In the genomic region with DNA sequence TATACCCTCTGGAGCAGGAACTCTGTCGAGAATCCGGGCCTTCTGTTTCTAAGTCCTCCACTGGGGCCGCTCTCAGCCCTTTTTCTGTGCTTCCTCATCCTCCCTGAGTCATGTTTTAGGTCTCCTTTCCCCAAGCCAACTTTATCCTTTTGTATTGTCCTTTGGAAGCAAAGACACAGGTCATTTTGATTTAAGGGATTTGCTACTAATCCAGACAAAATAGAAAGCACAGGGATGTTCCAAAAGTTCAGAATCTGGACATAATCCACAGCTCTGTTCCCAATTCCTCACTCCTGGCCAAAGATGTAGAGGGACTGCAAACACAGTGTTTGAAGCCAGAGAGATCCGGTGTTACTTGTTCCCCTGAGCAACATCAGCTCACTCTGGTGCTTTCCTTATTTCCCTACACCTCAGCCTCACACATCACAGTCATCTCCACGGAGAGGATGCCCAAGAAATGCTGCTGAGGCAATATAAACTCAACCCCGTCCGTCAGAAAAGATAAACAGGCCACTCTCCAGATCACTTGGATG, we compare ENCODE assay signal across 18 cellular contexts.
DNase-seq lines count a peak whose midpoint lies in the region; FAIRE-seq and TF ChIP-seq lines count a peak whose summit lies in the region.
"Had no signal": no experiment of that assay in that cellular context is flagged by ENCODE, and none has a peak within 500 bp of the region (broad histone marks: within the 10 kb centered on the region; RNA-seq: fewer than 3 reads in every experiment).

No MANE protein-coding gene starts in this region.

- no peak overlapping the region for H3K4ac ChIP-seq in H1 (replicated peaks; ENCODE audit: insufficient read length, low read depth, low read length)

- H3K4me1 Mint-ChIP-seq in nephron progenitor cell, result peaks cover 39% of the 10 kb centered on the region

- no peak overlapping the region for H2BK15ac ChIP-seq in H1 (ENCODE audit: low read length)

- no peak overlapping the region for H3K18ac ChIP-seq in H1 (ENCODE audit: extremely low read depth, low read length)

- peak overlapping the region; percentile 6; the same call in 1 of the 2 replicates for H3K27ac ChIP-seq in VCaP
- H3K27ac ChIP-seq in H1 (ENCODE audit: low read depth, low read length), result no peak overlapping the region
- H3K27ac ChIP-seq in testis, result no peak overlapping the region
- H3K27ac ChIP-seq in thyroid gland, result no peak overlapping the region
- H3K27ac ChIP-seq: GM23248, Peyer's patch had no signal

- TF ChIP-seq POLR2A in H1 (IDR thresholded peaks at IDR 0.05; ENCODE audit: control extremely low read depth in 1 of 2, low read depth in 2 of 2, low read length in 2 of 2), result no peak
- no peak for TF ChIP-seq POLR2A in testis (IDR thresholded peaks at IDR 0.05)
- TF ChIP-seq POLR2A in thyroid gland (IDR thresholded peaks at IDR 0.05), result no peak

- no peaks in the 10 kb centered on the region for H3K79me2 ChIP-seq in H1 (ENCODE audit: control insufficient read depth in 1 of 2, insufficient read depth in 2 of 2, low read length in 2 of 2)

- H3K14ac ChIP-seq in H1 (ENCODE audit: insufficient read length), result no peak overlapping the region

- peak overlapping the region; percentile 21; the same call in 1 of the 2 replicates for H2AFZ ChIP-seq in H1 (ENCODE audit: low read length)
- H2AFZ ChIP-seq: GM23248 had no signal

- H3K27ac Mint-ChIP-seq in nephron progenitor cell, result peak overlapping the region; percentile 17
- H3K27ac Mint-ChIP-seq: CD4-positive, alpha-beta T cell had no signal

- no peak overlapping the region for H4K5ac ChIP-seq in H1 (ENCODE audit: insufficient read length, low read depth, low read length)

- H4K91ac ChIP-seq in H1 (replicated peaks; ENCODE audit: insufficient read length, low read length), result no peak overlapping the region

- H3K27me3 ChIP-seq in H1 (replicated peaks in 1 of 4; ENCODE audit: control insufficient read depth in 3 of 4, extremely low read depth in 1 of 4, insufficient read depth in 3 of 4, low read length in 3 of 4) (no peaks in the 10 kb centered on the region), testis (no peaks in the 10 kb centered on the region), thyroid gland (no peaks in the 10 kb centered on the region)
- H3K27me3 ChIP-seq: Peyer's patch had no signal

- H3K4me3 ChIP-seq in H1 (ENCODE audit: extremely low read depth in 1 of 4, insufficient read depth in 2 of 4, low read depth in 3 of 4, low read length in 4 of 4) (no peak overlapping the region), testis (no peak overlapping the region), thyroid gland (replicated peaks in 1 of 3) (no peak overlapping the region)
- H3K4me3 ChIP-seq: GM23248, Peyer's patch had no signal

- H3K4me2 ChIP-seq in H1 (ENCODE audit: insufficient read depth in 1 of 2, low read depth in 2 of 2, low read length in 2 of 2), result no peak overlapping the region

- H3K23me2 ChIP-seq in H1 (ENCODE audit: low read depth, low read length), result no peaks in the 10 kb centered on the region

- no peak for TF ChIP-seq RAD21 in H1 (IDR thresholded peaks at IDR 0.05 in 1 of 2, conservative IDR thresholded peaks at IDR 0.05 in 1 of 2; ENCODE audit: low read depth in 2 of 2, low read length in 2 of 2)

- H3K23ac ChIP-seq in H1 (ENCODE audit: insufficient read length), result no peak overlapping the region

- H3K9ac ChIP-seq in H1 (replicated peaks in 1 of 4; ENCODE audit: extremely low read depth in 1 of 4, low read depth in 3 of 4, low read length in 3 of 4), result no peak overlapping the region
- H3K9ac ChIP-seq: GM23248 had no signal

- no peak overlapping the region for H2BK12ac ChIP-seq in H1 (ENCODE audit: low read depth, low read length)

- TF ChIP-seq EP300 in H1 (IDR thresholded peaks at IDR 0.05; ENCODE audit: borderline replicate concordance in 1 of 2, low read depth in 2 of 2, low read length in 2 of 2), result no peak

- H3K9me3 ChIP-seq in H1 (ENCODE audit: insufficient read depth in 2 of 2, low read depth in 1 of 2, low read length in 1 of 2) (no peaks in the 10 kb centered on the region), testis (no peaks in the 10 kb centered on the region), thyroid gland (no peaks in the 10 kb centered on the region)
- H3K9me3 ChIP-seq: Peyer's patch had no signal

- H4K20me1 ChIP-seq in H1 (replicated peaks in 1 of 2; ENCODE audit: control insufficient read depth in 1 of 2, insufficient read depth in 2 of 2, low read length in 2 of 2), result no peaks in the 10 kb centered on the region

- no peaks in the 10 kb centered on the region for H3K79me1 ChIP-seq in H1 (ENCODE audit: low read depth, low read length)

- no peak for FAIRE-seq in H1 (lab: Jason Lieb, UNC)
- FAIRE-seq: GM19239 had no signal

- H2AK5ac ChIP-seq in H1 (ENCODE audit: low read depth, low read length), result no peak overlapping the region

- no peaks in the 10 kb centered on the region for H3K9me3 Mint-ChIP-seq in nephron progenitor cell
- H3K9me3 Mint-ChIP-seq: CD4-positive, alpha-beta T cell had no signal

- H2BK5ac ChIP-seq in H1 (ENCODE audit: low read depth, low read length), result no peak overlapping the region

- no peak overlapping the region for H2BK20ac ChIP-seq in H1 (ENCODE audit: low read length)

- no peak overlapping the region for H3K56ac ChIP-seq in H1 (replicated peaks; ENCODE audit: insufficient read length, low read depth, low read length)

- no peak overlapping the region for H3K4me3 Mint-ChIP-seq in nephron progenitor cell
- H3K4me3 Mint-ChIP-seq: CD4-positive, alpha-beta T cell had no signal

- H3K36me3 ChIP-seq in H1 (ENCODE audit: control insufficient read depth in 2 of 4, insufficient read depth in 4 of 4, low read length in 3 of 4), result no peaks in the 10 kb centered on the region
- H3K36me3 ChIP-seq in testis (ENCODE audit: low read depth, missing control alignments), result no peaks in the 10 kb centered on the region
- no peaks in the 10 kb centered on the region for H3K36me3 ChIP-seq in thyroid gland
- H3K36me3 ChIP-seq: Peyer's patch had no signal

- POLR2A ChIA-PET in H1 (lab: Charles Lee; ENCODE audit: partially characterized antibody), result no interaction called here

- H3K36me3 Mint-ChIP-seq in nephron progenitor cell (ENCODE audit: low read depth), result no peaks in the 10 kb centered on the region

- DNase-seq in H1 (ENCODE audit: low read depth in 1 of 2, low spot score in 2 of 2), result no peak
- no peak for DNase-seq in nephron progenitor cell
- peak; percentile 23 for DNase-seq in testis
- DNase-seq in stimulated activated CD4-positive, alpha-beta T cell treated with anti-CD3 and anti-CD28 coated beads, Interleukin-1b, Interleukin-23, amount 100 ng/mL, for 48 hours, result no peak
- DNase-seq in stimulated activated CD8-positive, alpha-beta memory T cell treated with anti-CD3 and anti-CD28 coated beads, Interleukin-4, amount 100 ng/mL, for 48 hours, result no peak
- DNase-seq in LoVo (ENCODE audit: low spot score), result no peak
- DNase-seq in thyroid gland, result no peak
- DNase-seq: AML-193; CD4-positive, alpha-beta T cell; GF-D8; GM23248; NCI-H1694 treated with DMSO at 0.1 percent for 48 hours; NCI-H510A; NCI-H748 treated with DMSO at 0.1 percent for 48 hours; NK-92 treated with Interleukin-12 subunit alpha and Interleukin-12 subunit beta, amount 100 ng/mL, for 24 hours; Peyer's patch had no signal

- no peaks in the 10 kb centered on the region for H3K27me3 Mint-ChIP-seq in nephron progenitor cell (ENCODE audit: low read depth, poor library complexity)
- H3K27me3 Mint-ChIP-seq: CD4-positive, alpha-beta T cell had no signal

- intact Hi-C loops in testis (cut with DNase I; ENCODE audit: low total_unique reads), result no loop called here
- intact Hi-C loops in thyroid gland (cut with DNase I), result no loop called here

- H4K8ac ChIP-seq in H1 (ENCODE audit: extremely low read depth, insufficient read depth, low read length), result no peak overlapping the region

- no peak overlapping the region for H2BK120ac ChIP-seq in H1 (replicated peaks; ENCODE audit: low read depth, low read length)

- CTCF ChIA-PET in H1 (lab: Charles Lee; ENCODE audit: partially characterized antibody), result no interaction called here

- no peak for TF ChIP-seq CTCF in VCaP (conservative IDR thresholded peaks at IDR 0.05)
- TF ChIP-seq CTCF in H1 (IDR thresholded peaks at IDR 0.05; ENCODE audit: control extremely low read depth in 1 of 3, insufficient read depth in 1 of 3, low read depth in 1 of 3, low read length in 3 of 3), result no peak
- TF ChIP-seq CTCF in nephron progenitor cell (IDR thresholded peaks at IDR 0.05), result no peak
- no peak for TF ChIP-seq CTCF in testis (IDR thresholded peaks at IDR 0.05)
- TF ChIP-seq CTCF in thyroid gland (IDR thresholded peaks at IDR 0.05), result no peak

- H3K4me1 ChIP-seq in H1 (replicated peaks in 1 of 4; ENCODE audit: control insufficient read depth in 3 of 4, insufficient read depth in 4 of 4, low read length in 3 of 4), result 0 out of 7 replicates have a peak, but pooled peaks cover 0 to 2% (median 0%) of the 10 kb centered on the region in 4 experiments
- H3K4me1 ChIP-seq in testis, result no peaks in the 10 kb centered on the region
- H3K4me1 ChIP-seq in thyroid gland, result peaks cover 7 to 8% of the 10 kb centered on the region in 2 donors

- WGBS in H1 (ENCODE audit: extremely low coverage in 1 of 2, insufficient coverage in 1 of 2, insufficient read length in 1 of 2, insufficient replicate concordance in 2 of 2, low coverage in 1 of 2, low lambda C conversion rate in 2 of 2, missing lambda C conversion rate in 1 of 2), 2 experiments, result 85% methylated on average over 7 of the region's 7 CpGs; no CpG with 5 or more reads in 1 of the 2 experiments
- WGBS in testis, 2 donors, result 57 to 62% methylated on average over 7 of the region's 7 CpGs
- 76 to 81% methylated on average over 7 of the region's 7 CpGs for WGBS in thyroid gland, 2 donors

TF ChIP-seq in H1, 55 proteins besides CTCF, POLR2A, EP300 and RAD21 (continues in another document):
- TF ChIP-seq TAF7 (optimal IDR thresholded peaks at IDR 0.05; ENCODE audit: borderline replicate concordance, low read depth, low read length) (no peak), RFX5 (IDR thresholded peaks at IDR 0.05; ENCODE audit: borderline replicate concordance, low read depth, low read length) (no peak), CREB1 (IDR thresholded peaks at IDR 0.05) (no peak), TBP (IDR thresholded peaks at IDR 0.05; ENCODE audit: low read depth, low read length) (no peak), RBBP5 (IDR thresholded peaks at IDR 0.05; ENCODE audit: borderline replicate concordance, low read depth, low read length) (no peak), SIN3A (conservative IDR thresholded peaks at IDR 0.05 in 1 of 2, IDR thresholded peaks at IDR 0.05 in 1 of 2; ENCODE audit: low read depth in 1 of 2, low read length in 2 of 2) (no peak), ASH2L (IDR thresholded peaks at IDR 0.05; ENCODE audit: low read length) (no peak), TAF1 (IDR thresholded peaks at IDR 0.05; ENCODE audit: low read depth, low read length) (no peak)
- TF ChIP-seq, protein P1, sequence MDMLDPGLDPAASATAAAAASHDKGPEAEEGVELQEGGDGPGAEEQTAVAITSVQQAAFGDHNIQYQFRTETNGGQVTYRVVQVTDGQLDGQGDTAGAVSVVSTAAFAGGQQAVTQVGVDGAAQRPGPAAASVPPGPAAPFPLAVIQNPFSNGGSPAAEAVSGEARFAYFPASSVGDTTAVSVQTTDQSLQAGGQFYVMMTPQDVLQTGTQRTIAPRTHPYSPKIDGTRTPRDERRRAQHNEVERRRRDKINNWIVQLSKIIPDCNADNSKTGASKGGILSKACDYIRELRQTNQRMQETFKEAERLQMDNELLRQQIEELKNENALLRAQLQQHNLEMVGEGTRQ (IDR thresholded peaks at IDR 0.05; ENCODE audit: low read length), result no peak
